ENCODE assay signal across 20 cellular contexts in genomic region chr12:100572184-100572583, GRCh38. TPM values are rescaled to one million over a fixed set of nuclear protein-coding genes. Genes with fewer than 3 reads are reported as not detected.
DNase-seq lines count a peak whose midpoint lies in the region; ATAC-seq and TF ChIP-seq lines count a peak whose summit lies in the region.
"Had no signal": no experiment of that assay in that cellular context is flagged by ENCODE, and none has a peak within 500 bp of the region (broad histone marks: within the 10 kb centered on the region; RNA-seq: fewer than 3 reads in every experiment).

No MANE protein-coding gene starts in this region.

- H3K4me1 ChIP-seq in CD8-positive, alpha-beta T cell (ENCODE audit: insufficient read depth, low read length) = peaks cover 14% of the 10 kb centered on the region

- peak overlapping the region; percentile 50 for H3K4me3 Mint-ChIP-seq in activated CD4-positive, alpha-beta T cell treated with anti-CD3 and anti-CD28 coated beads, Interleukin-2, amount 10 ng/mL, durations not matched to agents 24 days and 14 days
- H3K4me3 Mint-ChIP-seq in CD8-positive, alpha-beta T cell = peak overlapping the region; percentile 60
- peak overlapping the region; percentile 31 for H3K4me3 Mint-ChIP-seq in activated T-helper 2 cell treated with anti-CD3 and anti-CD28 coated beads, Interferon-gamma antibody, Interleukin-2, Interleukin-4, amounts not matched to agents 10 μg/mL and 5 μg/mL and 100 μg/mL, durations not matched to agents 14 hours and 24 hours and 36 hours (ENCODE audit: low read depth)
- H3K4me3 Mint-ChIP-seq in natural killer cell = peak overlapping the region; percentile 61

- H3K36me3 ChIP-seq in CD8-positive, alpha-beta T cell (ENCODE audit: insufficient read depth, low read length) = no peaks in the 10 kb centered on the region
- H3K36me3 ChIP-seq: upper lobe of right lung had no signal

- H3K27me3 ChIP-seq in CD8-positive, alpha-beta T cell (ENCODE audit: insufficient read depth, low read length) = no peaks in the 10 kb centered on the region
- H3K27me3 ChIP-seq: upper lobe of right lung had no signal

- TF ChIP-seq CTCF in CD8-positive, alpha-beta T cell (IDR thresholded peaks at IDR 0.05) = no peak
- TF ChIP-seq CTCF in natural killer cell (IDR thresholded peaks at IDR 0.05) (no peak), GM13977 (IDR thresholded peaks at IDR 0.05; ENCODE audit: extremely low read depth, insufficient read depth, missing control alignments) (no peak)

- H3K9me3 ChIP-seq in CD8-positive, alpha-beta T cell (ENCODE audit: low read length) = no peaks in the 10 kb centered on the region
- H3K9me3 ChIP-seq: upper lobe of right lung had no signal

- H3K9me3 Mint-ChIP-seq in activated CD4-positive, alpha-beta T cell treated with anti-CD3 and anti-CD28 coated beads, Interleukin-2, amount 10 ng/mL, durations not matched to agents 24 days and 14 days = no peaks in the 10 kb centered on the region
- no peaks in the 10 kb centered on the region for H3K9me3 Mint-ChIP-seq in CD8-positive, alpha-beta T cell
- H3K9me3 Mint-ChIP-seq in activated T-helper 2 cell treated with anti-CD3 and anti-CD28 coated beads, Interferon-gamma antibody, Interleukin-2, Interleukin-4, amounts not matched to agents 10 μg/mL and 5 μg/mL and 100 μg/mL, durations not matched to agents 14 hours and 24 hours and 36 hours = no peaks in the 10 kb centered on the region
- H3K9me3 Mint-ChIP-seq in natural killer cell = no peaks in the 10 kb centered on the region

- no peak for DNase-seq in activated CD4-positive, alpha-beta T cell treated with anti-CD3 and anti-CD28 coated beads, Interleukin-2, amount 10 ng/mL, durations not matched to agents 24 days and 14 days
- no peak for DNase-seq in activated CD4-positive, alpha-beta T cell treated with anti-CD3 and anti-CD28 coated beads for 1 hour
- DNase-seq in CD8-positive, alpha-beta T cell = no peak
- DNase-seq in activated T-helper 2 cell treated with anti-CD3 and anti-CD28 coated beads, Interferon-gamma antibody, Interleukin-2, Interleukin-4, amounts not matched to agents 10 μg/mL and 5 μg/mL and 100 μg/mL, durations not matched to agents 14 hours and 24 hours and 36 hours (ENCODE audit: low spot score) = no peak
- DNase-seq in natural killer cell = no peak
- no peak for DNase-seq in GM13977 (ENCODE audit: low spot score)
- DNase-seq in cortex of kidney (lab: John Stamatoyannopoulos, UW) = no peak
- DNase-seq: activated CD4-positive, CD25-positive, alpha-beta regulatory T cell; effector memory CD4-positive, alpha-beta T cell; Karpas-422; NCI-H187; NCI-H82; occipital lobe; SHP77 treated with DMSO at 0.1 percent for 48 hours; stimulated activated CD4-positive, alpha-beta T cell treated with anti-CD3 and anti-CD28 coated beads, Interleukin-12 subunit alpha, Interleukin-12 subunit beta, amount 100 ng/mL, for 4 hours; upper lobe of right lung had no signal

- H3K4me1 Mint-ChIP-seq in activated CD4-positive, alpha-beta T cell treated with anti-CD3 and anti-CD28 coated beads, Interleukin-2, amount 10 ng/mL, durations not matched to agents 24 days and 14 days = peaks cover 15% of the 10 kb centered on the region
- peaks cover 16% of the 10 kb centered on the region for H3K4me1 Mint-ChIP-seq in CD8-positive, alpha-beta T cell (ENCODE audit: low read depth)
- peaks cover 26% of the 10 kb centered on the region for H3K4me1 Mint-ChIP-seq in activated T-helper 2 cell treated with anti-CD3 and anti-CD28 coated beads, Interferon-gamma antibody, Interleukin-2, Interleukin-4, amounts not matched to agents 10 μg/mL and 5 μg/mL and 100 μg/mL, durations not matched to agents 14 hours and 24 hours and 36 hours (ENCODE audit: low read depth)
- peaks cover 12% of the 10 kb centered on the region in 2 donors for H3K4me1 Mint-ChIP-seq in natural killer cell

- no peak for ATAC-seq in CD8-positive, alpha-beta T cell
- ATAC-seq in natural killer cell (no peak), HG03039 (IDR thresholded peaks at IDR 0.05; ENCODE audit: unreplicated experiment) (no peak)
- ATAC-seq: HCT116, left lobe of liver, upper lobe of right lung had no signal

- CTCF ChIA-PET in CD8-positive, alpha-beta T cell (lab: Charles Lee) = no interaction called here

- in situ Hi-C loops in GM13977 (cut with MboI; ENCODE audit: low pct_unique_long_range_greater_than_20kb, low sequenced_read_pairs, unreplicated experiment) = loop anchor here (25.0 kb wide), 1 partner anchor 335 kb away; no protein-coding TSS in a partner anchor

- intact Hi-C loops in activated CD4-positive, alpha-beta T cell treated with anti-CD3 and anti-CD28 coated beads, Interleukin-2, amount 10 ng/mL, durations not matched to agents 24 days and 14 days (cut with micrococcal nuclease) = loop anchor here (5.0 kb wide), 2 partner anchors 430 to 1825 kb away; partner anchors contain the start of gene BLTP3B
- intact Hi-C loops in CD8-positive, alpha-beta T cell (cut with DNase I, micrococcal nuclease) = no loop called here
- intact Hi-C loops in activated T-helper 2 cell treated with anti-CD3 and anti-CD28 coated beads, Interferon-gamma antibody, Interleukin-2, Interleukin-4, amounts not matched to agents 10 μg/mL and 5 μg/mL and 100 μg/mL, durations not matched to agents 14 hours and 24 hours and 36 hours (cut with micrococcal nuclease) = loop anchor here (2.0 kb wide), 1 partner anchor 305 kb away; the partner anchor contains the start of genes DEPDC4 and SCYL2
- intact Hi-C loops in natural killer cell (cut with micrococcal nuclease) = no loop called here

- H3K4me3 ChIP-seq in CD8-positive, alpha-beta T cell (ENCODE audit: low read depth, low read length) = no peak overlapping the region

- POLR2A ChIA-PET in CD8-positive, alpha-beta T cell (lab: Charles Lee) = no interaction called here

- H3K27me3 Mint-ChIP-seq in activated CD4-positive, alpha-beta T cell treated with anti-CD3 and anti-CD28 coated beads, Interleukin-2, amount 10 ng/mL, durations not matched to agents 24 days and 14 days = peaks cover 36% of the 10 kb centered on the region
- H3K27me3 Mint-ChIP-seq in CD8-positive, alpha-beta T cell (ENCODE audit: low read depth) = peaks cover 32% of the 10 kb centered on the region
- H3K27me3 Mint-ChIP-seq in activated T-helper 2 cell treated with anti-CD3 and anti-CD28 coated beads, Interferon-gamma antibody, Interleukin-2, Interleukin-4, amounts not matched to agents 10 μg/mL and 5 μg/mL and 100 μg/mL, durations not matched to agents 14 hours and 24 hours and 36 hours (ENCODE audit: low read depth) = peaks cover 17% of the 10 kb centered on the region
- peaks cover 14 to 16% of the 10 kb centered on the region in 2 donors for H3K27me3 Mint-ChIP-seq in natural killer cell (ENCODE audit: low read depth in 2 of 2)

- no peak overlapping the region for H3K27ac ChIP-seq in CD8-positive, alpha-beta T cell (ENCODE audit: low read depth, low read length)
- H3K27ac ChIP-seq: upper lobe of right lung had no signal

- H3K36me3 Mint-ChIP-seq in activated CD4-positive, alpha-beta T cell treated with anti-CD3 and anti-CD28 coated beads, Interleukin-2, amount 10 ng/mL, durations not matched to agents 24 days and 14 days (ENCODE audit: low read depth) = no peaks in the 10 kb centered on the region
- H3K36me3 Mint-ChIP-seq in CD8-positive, alpha-beta T cell = no peaks in the 10 kb centered on the region
- H3K36me3 Mint-ChIP-seq in activated T-helper 2 cell treated with anti-CD3 and anti-CD28 coated beads, Interferon-gamma antibody, Interleukin-2, Interleukin-4, amounts not matched to agents 10 μg/mL and 5 μg/mL and 100 μg/mL, durations not matched to agents 14 hours and 24 hours and 36 hours (ENCODE audit: low read depth) = no peaks in the 10 kb centered on the region
- H3K36me3 Mint-ChIP-seq in natural killer cell = no peaks in the 10 kb centered on the region

- H3K27ac Mint-ChIP-seq in activated CD4-positive, alpha-beta T cell treated with anti-CD3 and anti-CD28 coated beads, Interleukin-2, amount 10 ng/mL, durations not matched to agents 24 days and 14 days = no peak overlapping the region
- no peak overlapping the region for H3K27ac Mint-ChIP-seq in CD8-positive, alpha-beta T cell
- H3K27ac Mint-ChIP-seq in activated T-helper 2 cell treated with anti-CD3 and anti-CD28 coated beads, Interferon-gamma antibody, Interleukin-2, Interleukin-4, amounts not matched to agents 10 μg/mL and 5 μg/mL and 100 μg/mL, durations not matched to agents 14 hours and 24 hours and 36 hours = no peak overlapping the region
- H3K27ac Mint-ChIP-seq in natural killer cell = no peak overlapping the region

RNA-seq across cellular contexts. Expression of gene GAS2L3, which starts 1.3 kb away (rescaled TPM):
- total RNA-seq in activated CD4-positive, alpha-beta T cell treated with anti-CD3 and anti-CD28 coated beads, Interleukin-2, amount 10 ng/mL, durations not matched to agents 24 days and 14 days = 1.6 and 1.7 TPM in 2 replicates
- not detected for total RNA-seq in CD8-positive, alpha-beta T cell
- 3.4 and 4.7 TPM in 2 replicates for total RNA-seq in activated T-helper 2 cell treated with anti-CD3 and anti-CD28 coated beads, Interferon-gamma antibody, Interleukin-2, Interleukin-4, amounts not matched to agents 10 μg/mL and 5 μg/mL and 100 μg/mL, durations not matched to agents 14 hours and 24 hours and 36 hours
- 1 to 10 TPM in 2 of 3 donors, under 1 TPM in 1; 0.66 to 1.4 (median 1.0) TPM for total RNA-seq in natural killer cell
- total RNA-seq: HT1080 had no signal

Comparison
In these comparisons a context has a peak if more than half of its experiments do, and no peak if none do; other contexts are left out.
1. intact Hi-C loops: an anchor here in activated CD4-positive, alpha-beta T cell treated with anti-CD3 and anti-CD28 coated beads, Interleukin-2, amount 10 ng/mL, durations not matched to agents 24 days and 14 days (5.0 kb wide) and activated T-helper 2 cell treated with anti-CD3 and anti-CD28 coated beads, Interferon-gamma antibody, Interleukin-2, Interleukin-4, amounts not matched to agents 10 μg/mL and 5 μg/mL and 100 μg/mL, durations not matched to agents 14 hours and 24 hours and 36 hours (2.0 kb wide); none called in CD8-positive, alpha-beta T cell and natural killer cell.